Comparison of ENCODE assay signal across 8 cellular contexts in the genomic region with DNA sequence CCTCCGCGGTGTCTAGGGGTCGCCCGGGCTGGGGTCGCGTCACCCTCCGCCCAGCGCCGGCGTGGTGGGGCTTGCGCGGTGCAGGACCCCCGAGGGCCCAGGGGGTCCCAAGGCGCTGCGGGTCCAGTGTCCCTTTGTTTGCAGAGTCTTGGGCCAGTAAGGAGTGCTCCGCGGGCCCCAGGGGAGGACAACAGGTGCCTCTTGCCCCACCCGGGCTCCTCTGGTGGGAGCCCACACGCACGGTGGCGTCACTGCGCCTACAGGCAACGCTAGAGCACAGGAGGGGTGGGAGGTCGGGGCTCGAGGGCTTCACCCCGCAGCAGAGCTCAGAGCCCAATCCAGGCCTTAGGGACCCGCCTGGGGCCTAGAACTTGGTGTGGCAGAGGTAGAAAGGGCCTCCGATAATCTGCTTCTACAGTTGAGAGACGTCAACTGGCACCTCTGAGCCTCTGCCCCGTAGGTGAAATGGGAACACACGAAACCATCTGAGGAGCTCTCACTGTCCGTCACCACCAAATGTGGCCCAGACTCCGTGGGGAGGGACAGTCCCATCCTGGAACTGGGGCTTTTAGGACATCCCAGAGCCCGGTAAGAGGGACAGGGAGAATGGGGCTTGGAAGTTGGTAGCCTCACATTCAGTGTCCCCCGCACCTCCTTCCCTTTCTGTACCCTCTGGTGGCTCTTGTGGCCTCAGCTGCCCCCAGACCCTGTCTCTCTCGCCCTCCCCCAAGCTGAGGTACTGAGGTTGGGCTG. TPM values are rescaled to one million over a fixed set of nuclear protein-coding genes. Genes with fewer than 3 reads are reported as not detected.
DNase-seq lines count a peak whose midpoint lies in the region; ATAC-seq and TF ChIP-seq lines count a peak whose summit lies in the region.

No MANE protein-coding gene starts in this region.

- peaks cover 58% of the 10 kb centered on the region for H3K36me3 Mint-ChIP-seq in activated T-cell treated with anti-CD3 and anti-CD28 coated beads, Interleukin-2, amount 50 U/mL, for 24 hours (ENCODE audit: low read depth)

- H3K4me3 Mint-ChIP-seq in activated T-cell treated with anti-CD3 and anti-CD28 coated beads, Interleukin-2, amount 50 U/mL, for 24 hours: peak overlapping the region; percentile 95

- peaks cover 84% of the 10 kb centered on the region for H3K4me1 ChIP-seq in psoas muscle

- ATAC-seq in psoas muscle (peak in 1 of 4 donors; percentile 6), HG03432 (IDR thresholded peaks at IDR 0.05; ENCODE audit: unreplicated experiment) (no peak)

- DNase-seq in HL-60 (ENCODE audit: low read depth in 1 of 2, low spot score in 1 of 2) (peak in 1 of 2 experiments; percentile 27), fibroblast of mammary gland (ENCODE audit: low read depth) (no peak), psoas muscle (peak; percentile 31 to 64), AG08396 (ENCODE audit: low spot score) (no peak), OCI-M2 (lab: John Stamatoyannopoulos, UW; ENCODE audit: unreplicated experiment) (no peak), HCEC 1CT (no peak)
- peak; percentile 69 for DNase-seq in activated T-cell treated with anti-CD3 and anti-CD28 coated beads, Interleukin-2, amount 50 U/mL, for 24 hours

- WGBS in psoas muscle, 3 donors: 18 to 24% (median 20%) methylated on average over 30 to 36 of the region's 36 CpGs

- peak overlapping the region; percentile 97 for H3K27ac Mint-ChIP-seq in activated T-cell treated with anti-CD3 and anti-CD28 coated beads, Interleukin-2, amount 50 U/mL, for 24 hours

- peaks cover 0 to 18% of the 10 kb centered on the region in 2 donors for H3K36me3 ChIP-seq in psoas muscle (ENCODE audit: insufficient read depth in 1 of 2, low read depth in 1 of 2)

- no peaks in the 10 kb centered on the region for H3K27me3 Mint-ChIP-seq in activated T-cell treated with anti-CD3 and anti-CD28 coated beads, Interleukin-2, amount 50 U/mL, for 24 hours

- intact Hi-C loops in psoas muscle (cut with DNase I): loop anchor here in 1 of 2 donors (5.0 kb wide), 1 partner anchor 99 kb away; the partner anchor contains the start of gene KANSL3

- H3K27me3 ChIP-seq in HL-60 (ENCODE audit: insufficient read depth, poor library complexity, severe bottlenecking): no peaks in the 10 kb centered on the region
- H3K27me3 ChIP-seq in psoas muscle (ENCODE audit: insufficient read depth in 3 of 3, low read length in 2 of 3): no peaks in the 10 kb centered on the region

- H3K4me3 ChIP-seq in HL-60 (replicated peaks; ENCODE audit: insufficient read depth, low read length) (peak overlapping the region; percentile 58), fibroblast of mammary gland (ENCODE audit: control insufficient read depth, low read depth, low read length) (peak overlapping the region; percentile 60), psoas muscle (peak overlapping the region; percentile 91)

- no peak for TF ChIP-seq CTCF in HL-60 (IDR thresholded peaks at IDR 0.05; ENCODE audit: insufficient read depth, low read length)
- TF ChIP-seq CTCF in fibroblast of mammary gland (conservative IDR thresholded peaks at IDR 0.05; ENCODE audit: control insufficient read depth, insufficient read depth, low read depth, low read length): no peak
- no peak for TF ChIP-seq CTCF in psoas muscle (IDR thresholded peaks at IDR 0.05)

- peaks cover 71% of the 10 kb centered on the region for H3K4me1 Mint-ChIP-seq in activated T-cell treated with anti-CD3 and anti-CD28 coated beads, Interleukin-2, amount 50 U/mL, for 24 hours (ENCODE audit: low read depth)

- no peaks in the 10 kb centered on the region for H3K9me3 ChIP-seq in psoas muscle

- H3K27ac ChIP-seq in HL-60 (replicated peaks): peak overlapping the region; percentile 81
- H3K27ac ChIP-seq in psoas muscle: peak overlapping the region; percentile 98

- H3K9me3 Mint-ChIP-seq in activated T-cell treated with anti-CD3 and anti-CD28 coated beads, Interleukin-2, amount 50 U/mL, for 24 hours: no peaks in the 10 kb centered on the region

RNA-seq across cellular contexts. Expression of gene ARID5A, which starts 1.4 kb away (rescaled TPM):
- total RNA-seq in psoas muscle: 10 to 100 TPM; 25.7 to 73.6 (median 37.8) TPM
- polyA plus RNA-seq in psoas muscle: 10 to 100 TPM; 12.9 to 29.9 (median 18.2) TPM

RNA-seq across cellular contexts. Expression of gene NEURL3, which starts 32.8 kb away (rescaled TPM):
- total RNA-seq in psoas muscle: under 1 TPM in 1 of 4 donors, not detected in 3; 0.59 TPM
- under 1 TPM in 2 of 3 donors, not detected in 1; 0.09 TPM for polyA plus RNA-seq in psoas muscle

Comparison
In these comparisons a context has a peak if more than half of its experiments do, and no peak if none do; other contexts are left out.
1. DNase-seq: peak in activated T-cell treated with anti-CD3 and anti-CD28 coated beads, Interleukin-2, amount 50 U/mL, for 24 hours (single experiment) and psoas muscle (2 of 2); none in fibroblast of mammary gland (single experiment), AG08396 (single experiment), OCI-M2 (single experiment) and HCEC 1CT (single experiment).
2. Peak in every context shown above with its lines, with median percentiles within 50 percentile points of each other: H3K4me3 ChIP-seq.